12 cellular contexts compared by ENCODE assay signal in genomic region chr4:55561884-55562283, GRCh38. TPM values are rescaled to one million over a fixed set of nuclear protein-coding genes. Genes with fewer than 3 reads are reported as not detected.
DNase-seq lines count a peak whose midpoint lies in the region; ATAC-seq, FAIRE-seq and TF ChIP-seq lines count a peak whose summit lies in the region.
"Had no signal": no experiment of that assay in that cellular context is flagged by ENCODE, and none has a peak within 500 bp of the region (broad histone marks: within the 10 kb centered on the region; RNA-seq: fewer than 3 reads in every experiment).

No MANE protein-coding gene starts in this region.

- H3K79me2 ChIP-seq in GM12878 (ENCODE audit: control insufficient read depth, insufficient read depth, low read length) = no peaks in the 10 kb centered on the region

- no peak overlapping the region for H2AFZ ChIP-seq in GM12878 (ENCODE audit: control insufficient read depth, low read depth, low read length)
- no peak overlapping the region for H2AFZ ChIP-seq in neuronal stem cell (ENCODE audit: low read length)

- POLR2A ChIA-PET in GM12878 (lab: Charles Lee) = no interaction called here
- POLR2A ChIA-PET in RWPE1 (lab: Yijun Ruan, JAX; ENCODE audit: low non-redundant PET) = no interaction called here

- H2BK120ac ChIP-seq in neuronal stem cell (ENCODE audit: low read depth, low read length) = no peak overlapping the region

- no peaks in the 10 kb centered on the region for H3K36me3 ChIP-seq in GM12878 (ENCODE audit: control insufficient read depth in 2 of 2, insufficient read depth in 2 of 2, low read length in 1 of 2)
- H3K36me3 ChIP-seq in neuronal stem cell (replicated peaks in 1 of 2; ENCODE audit: control insufficient read depth in 2 of 2, insufficient read depth in 2 of 2, low read length in 2 of 2) = peaks cover 0 to 1% of the 10 kb centered on the region in 2 donors
- no peaks in the 10 kb centered on the region for H3K36me3 ChIP-seq in suprapubic skin

- H3K9me3 ChIP-seq in GM12878 (replicated peaks; ENCODE audit: control insufficient read depth, insufficient read depth, low read length) (no peaks in the 10 kb centered on the region), neuronal stem cell (replicated peaks in 1 of 2; ENCODE audit: control insufficient read depth in 2 of 2, insufficient read depth in 1 of 2, low read depth in 1 of 2, low read length in 2 of 2) (no peaks in the 10 kb centered on the region), suprapubic skin (no peaks in the 10 kb centered on the region)

- H4K91ac ChIP-seq in neuronal stem cell (ENCODE audit: low read depth, low read length, poor library complexity) = no peak overlapping the region

- DNase-seq in GM12878 (ENCODE audit: low read depth, low spot score) (no peak), RWPE1 (ENCODE audit: low spot score) (no peak), NCI-H2107 treated with DMSO at 0.1 percent for 48 hours (lab: John Stamatoyannopoulos, UW; ENCODE audit: unreplicated experiment) (no peak), neuronal stem cell (ENCODE audit: low spot score) (no peak), suprapubic skin (ENCODE audit: low spot score in 2 of 2) (no peak)
- DNase-seq: Calu3, kidney glomerular epithelial cell had no signal

- intact Hi-C loops in GM12878 (cut with micrococcal nuclease; ENCODE audit: unreplicated experiment) = no loop called here

- H2AK5ac ChIP-seq in neuronal stem cell (ENCODE audit: low read depth, low read length) = no peak overlapping the region

- H3K9ac ChIP-seq in GM12878 (ENCODE audit: control insufficient read depth, insufficient read depth, low read length) = no peak overlapping the region
- no peak overlapping the region for H3K9ac ChIP-seq in neuronal stem cell (ENCODE audit: low read depth, low read length, poor library complexity)

- WGBS in GM12878 (ENCODE audit: insufficient coverage, insufficient replicate concordance, low lambda C conversion rate, missing lambda C conversion rate) = 25% methylated on average over 1 of the region's 1 CpG
- no CpG with 5 or more reads among the region's 1 CpG for WGBS in neuronal stem cell (ENCODE audit: extremely low coverage in 2 of 2, insufficient read length in 2 of 2, insufficient replicate concordance in 1 of 2), 2 donors
- 94% methylated on average over 1 of the region's 1 CpG for WGBS in suprapubic skin

- H3K27ac ChIP-seq in GM12878 (ENCODE audit: control insufficient read depth, insufficient read depth) (no peak overlapping the region), RWPE1 (no peak overlapping the region), neuronal stem cell (replicated peaks; ENCODE audit: low read length) (no peak overlapping the region), suprapubic skin (no peak overlapping the region)

- BruUV-seq in GM12878 (replicated peaks; lab: Mats Ljungman, UMichigan) = no TSS peak

- H3K4ac ChIP-seq in neuronal stem cell (ENCODE audit: low read length) = no peak overlapping the region

- TF ChIP-seq EP300 in GM12878 (IDR thresholded peaks at IDR 0.05; ENCODE audit: borderline replicate concordance in 1 of 2, control insufficient read depth in 1 of 2, low read depth in 2 of 2, low read length in 2 of 2) = peak in 1 of 2 experiments; percentile 93; a peak in 2 of 4 replicates
- TF ChIP-seq EP300 in suprapubic skin (IDR thresholded peaks at IDR 0.05) = no peak

- TF ChIP-seq POLR2A in GM12878 (IDR thresholded peaks at IDR 0.05; ENCODE audit: low read depth, low read length) (no peak), suprapubic skin (IDR thresholded peaks at IDR 0.05) (no peak)

- H2BK12ac ChIP-seq in neuronal stem cell (ENCODE audit: low read length) = no peak overlapping the region

- H3K4me1 ChIP-seq in GM12878 (ENCODE audit: control insufficient read depth, insufficient read depth, low read length) (peaks cover 9% of the 10 kb centered on the region; the same call in 1 of the 2 replicates), neuronal stem cell (ENCODE audit: control insufficient read depth in 2 of 2, insufficient read depth in 1 of 2, low read depth in 1 of 2, low read length in 2 of 2) (no peaks in the 10 kb centered on the region), suprapubic skin (no peaks in the 10 kb centered on the region)

- RAD21 ChIA-PET in GM12878 (lab: Charles Lee; ENCODE audit: unreplicated experiment) = no interaction called here

- H2BK5ac ChIP-seq in neuronal stem cell (ENCODE audit: low read length) = no peak overlapping the region

- H2BK15ac ChIP-seq in neuronal stem cell (ENCODE audit: low read length) = no peak overlapping the region

- H4K20me1 ChIP-seq in GM12878 (ENCODE audit: control insufficient read depth, insufficient read depth) = no peaks in the 10 kb centered on the region

- H3K18ac ChIP-seq in neuronal stem cell (ENCODE audit: low read length) = no peak overlapping the region

- ATAC-seq in GM18511 (IDR thresholded peaks at IDR 0.05; ENCODE audit: unreplicated experiment) (peak; percentile 100), GM21526 (IDR thresholded peaks at IDR 0.05; ENCODE audit: low FRiP score, unreplicated experiment) (peak; percentile 98), HG03280 (IDR thresholded peaks at IDR 0.05; ENCODE audit: unreplicated experiment) (peak; percentile 99), GM12878 (peak; percentile 100)
- ATAC-seq: sciatic nerve had no signal

- H4K8ac ChIP-seq in neuronal stem cell (ENCODE audit: low read depth, low read length) = no peak overlapping the region

- SMC1A ChIA-PET in GM12878 (lab: Charles Lee; ENCODE audit: uncharacterized antibody, unreplicated experiment) = interaction anchor here (1.0 to 1.6 kb wide), 3 partner anchors 10 to 216 kb away, joined by 3 to 4 read pairs (median 3); partner anchors contain the start of gene SRD5A3

- H3K4me3 ChIP-seq in GM12878 (no peak overlapping the region), neuronal stem cell (ENCODE audit: low read length in 2 of 2) (no peak overlapping the region), suprapubic skin (no peak overlapping the region)

- in situ Hi-C loops in GM12878 (cut with MboI) = loop anchor here (25.0 kb wide), 1 partner anchor 1250 kb away; no protein-coding TSS in a partner anchor

- H3K14ac ChIP-seq in neuronal stem cell (ENCODE audit: low read length) = no peak overlapping the region

- TF ChIP-seq RAD21 in GM12878 (IDR thresholded peaks at IDR 0.05; ENCODE audit: insufficient read depth, low read depth, low read length) = no peak

- no peak for TF ChIP-seq CTCF in GM12878 (IDR thresholded peaks at IDR 0.05 in 2 of 3, conservative IDR thresholded peaks at IDR 0.05 in 1 of 3; ENCODE audit: control insufficient read depth in 2 of 3, extremely low read depth in 1 of 3, insufficient read depth in 1 of 3, low read depth in 3 of 3, low read length in 3 of 3)
- TF ChIP-seq CTCF in RWPE1 (conservative IDR thresholded peaks at IDR 0.05; ENCODE audit: low read depth) = no peak
- TF ChIP-seq CTCF in suprapubic skin (IDR thresholded peaks at IDR 0.05) = no peak

- H3K27me3 ChIP-seq in GM12878 (replicated peaks in 1 of 2; ENCODE audit: control insufficient read depth in 2 of 2, insufficient read depth in 2 of 2, low read length in 1 of 2) (no peaks in the 10 kb centered on the region), neuronal stem cell (ENCODE audit: control insufficient read depth in 3 of 3, insufficient read depth in 3 of 3, low read depth in 1 of 3, low read length in 3 of 3) (no peaks in the 10 kb centered on the region), suprapubic skin (no peaks in the 10 kb centered on the region)

- H3K23ac ChIP-seq in neuronal stem cell (ENCODE audit: low read depth, low read length, poor library complexity) = no peak overlapping the region

- FAIRE-seq in GM12878 (lab: Jason Lieb, UNC) = peak; percentile 93

- H3K79me1 ChIP-seq in neuronal stem cell (ENCODE audit: low read depth, low read length) = no peaks in the 10 kb centered on the region

- CTCF ChIA-PET in GM12878 (lab: Yijun Ruan, JAX) (interaction anchor here (0.7 to 1.3 kb wide), 3 partner anchors 10 to 217 kb away, joined by 3 to 5 read pairs (median 4); no protein-coding TSS in a partner anchor), RWPE1 (lab: Yijun Ruan, JAX) (interaction anchor here (0.6 kb wide), 1 partner anchor 28 kb away, joined by 3 read pairs; no protein-coding TSS in a partner anchor)

- H3K4me2 ChIP-seq in GM12878 (ENCODE audit: control insufficient read depth, insufficient read depth) (peak overlapping the region; percentile 67; the same call in 1 of the 2 replicates), neuronal stem cell (ENCODE audit: insufficient read depth, low read length, poor library complexity, severe bottlenecking) (no peak overlapping the region)

RNA-seq across cellular contexts. Expression of gene CLOCK, which starts 15.2 kb away (rescaled TPM):
- 43.0 and 43.8 TPM in 2 replicates for total RNA-seq in GM12878 (2013; cell fraction: nucleolus; rRNA removed)
- total RNA-seq in GM12878 (2014; rRNA removed) = 10.6 and 11.6 TPM in 2 replicates
- total RNA-seq in GM12878 (2014; rRNA removed; fragmentation: Illumina TruSeq; extraction: Trizol) = 9.1 and 11.5 TPM in 2 replicates
- 8.0 and 10.4 TPM in 2 replicates for total RNA-seq in GM12878 (2021)
- polyA plus RNA-seq in GM12878 (2011; ENCODE audit: low read depth) = 1.9 TPM
- polyA plus RNA-seq in GM12878 (2011; rRNA removed) = 10.3 and 11.7 TPM in 2 replicates
- 4.2 and 6.6 TPM in 2 replicates for polyA plus RNA-seq in GM12878 (2011; cell fraction: cytosol; rRNA removed)
- polyA plus RNA-seq in GM12878 (2011; cell fraction: nucleus; rRNA removed) = 15.6 and 16.1 TPM in 2 replicates
- polyA plus RNA-seq in GM12878 (2012) = 3.9 and 4.2 TPM in 2 replicates
- polyA plus RNA-seq in GM12878 (2014; fragmentation: Illumina TruSeq; extraction: Trizol) = 7.3 and 10.3 TPM in 2 replicates
- 1 to 10 TPM; 2.8 to 3.5 TPM for polyA plus RNA-seq in GM12878 (2014; fragmentation: Nextera tagmentation; extraction: Ambion mirVana)
- polyA plus RNA-seq in GM12878 (2014; rRNA removed) = 5.5 and 6.0 TPM in 2 replicates
- polyA plus RNA-seq in GM12878 (2016; fragmentation: Nextera tagmentation; extraction: Ambion mirVana) = 10 to 100 TPM; 10.5 to 11.7 TPM
- 29.8 and 31.7 TPM in 2 replicates for polyA minus RNA-seq in GM12878 (2011; rRNA and poly(A)+ RNA removed)
- polyA minus RNA-seq in GM12878 (2011; cell fraction: cytosol; rRNA and poly(A)+ RNA removed) = 6.1 and 7.2 TPM in 2 replicates
- 27.9 and 36.9 TPM in 2 replicates for polyA minus RNA-seq in GM12878 (2011; cell fraction: nucleus; rRNA and poly(A)+ RNA removed)
- polyA plus RNA-seq in neuronal stem cell (2013, experiment 1 of 2) = 8.6 TPM
- polyA plus RNA-seq in neuronal stem cell (2013, experiment 2 of 2) = 9.3 TPM
- total RNA-seq in suprapubic skin = 10 to 100 TPM; 15.9 to 20.7 (median 19.0) TPM

RNA-seq across cellular contexts. Expression of gene PDCL2, which starts 30.2 kb away (rescaled TPM):
- total RNA-seq in GM12878 (2013; cell fraction: nucleolus; rRNA removed) = not detected in 2 replicates
- not detected in 2 replicates for total RNA-seq in GM12878 (2014; rRNA removed)
- not detected in 2 replicates for total RNA-seq in GM12878 (2014; rRNA removed; fragmentation: Illumina TruSeq; extraction: Trizol)
- not detected in 2 replicates for total RNA-seq in GM12878 (2021)
- not detected for polyA plus RNA-seq in GM12878 (2011; ENCODE audit: low read depth)
- polyA plus RNA-seq in GM12878 (2011; rRNA removed) = not detected in 2 replicates
- not detected in 2 replicates for polyA plus RNA-seq in GM12878 (2011; cell fraction: cytosol; rRNA removed)
- not detected in 2 replicates for polyA plus RNA-seq in GM12878 (2011; cell fraction: nucleus; rRNA removed)
- polyA plus RNA-seq in GM12878 (2012) = not detected in 2 replicates
- not detected in 2 replicates for polyA plus RNA-seq in GM12878 (2014; fragmentation: Illumina TruSeq; extraction: Trizol)
- polyA plus RNA-seq in GM12878 (2014; fragmentation: Nextera tagmentation; extraction: Ambion mirVana) = not detected
- not detected in 2 replicates for polyA plus RNA-seq in GM12878 (2014; rRNA removed)
- polyA plus RNA-seq in GM12878 (2016; fragmentation: Nextera tagmentation; extraction: Ambion mirVana) = not detected
- polyA minus RNA-seq in GM12878 (2011; rRNA and poly(A)+ RNA removed) = not detected in 2 replicates
- not detected in 2 replicates for polyA minus RNA-seq in GM12878 (2011; cell fraction: cytosol; rRNA and poly(A)+ RNA removed)
- not detected in 2 replicates for polyA minus RNA-seq in GM12878 (2011; cell fraction: nucleus; rRNA and poly(A)+ RNA removed)
- polyA plus RNA-seq in neuronal stem cell (2013, experiment 1 of 2) = not detected
- not detected for polyA plus RNA-seq in neuronal stem cell (2013, experiment 2 of 2)
- total RNA-seq in suprapubic skin = not detected
- total RNA-seq: Calu3, dermis microvascular lymphatic vessel endothelial cell, sciatic nerve had no signal
